Comparison of ENCODE assay signal across 8 cellular contexts in genomic region chr5:56156585-56157190, GRCh38.
DNase-seq lines count a peak whose midpoint lies in the region; ATAC-seq lines count a peak whose summit lies in the region.
"Not testable (repeated sequence)": the region's sequence is repeated elsewhere in the genome, so short reads cannot be mapped to it uniquely, and the experiment has no call there.

No MANE protein-coding gene starts in this region.

- H3K36me3 Mint-ChIP-seq in T-helper 1 cell treated with Interleukin-12 subunit alpha and Interleukin-12 subunit beta and Interleukin-4 antibody, amounts not matched to agents 30 μg/mL and 1 μg/mL, for 36 hours (ENCODE audit: low read depth): peaks cover 16% of the 10 kb centered on the region
- H3K36me3 Mint-ChIP-seq in activated naive CD4-positive, alpha-beta T cell treated with anti-CD3 and anti-CD28 coated beads, Interleukin-2, amount 50 U/mL, for 24 hours; memory B cell; stimulated activated naive B cell treated with anti-CD40 and anti-IgM and Interleukin-4, amounts not matched to agents 10 μg/mL and 1 μg/mL and 100 μg/mL, for 72 hours: not testable (repeated sequence)

- H3K4me3 Mint-ChIP-seq in T-helper 1 cell treated with Interleukin-12 subunit alpha and Interleukin-12 subunit beta and Interleukin-4 antibody, amounts not matched to agents 30 μg/mL and 1 μg/mL, for 36 hours: peak overlapping the region; percentile 45
- H3K4me3 Mint-ChIP-seq in activated naive CD4-positive, alpha-beta T cell treated with anti-CD3 and anti-CD28 coated beads, Interleukin-2, amount 50 U/mL, for 24 hours: peak overlapping the region; percentile 87
- not testable (repeated sequence) for H3K4me3 Mint-ChIP-seq in memory B cell; stimulated activated naive B cell treated with anti-CD40 and anti-IgM and Interleukin-4, amounts not matched to agents 10 μg/mL and 1 μg/mL and 100 μg/mL, for 72 hours

- H3K27me3 Mint-ChIP-seq in T-helper 1 cell treated with Interleukin-12 subunit alpha and Interleukin-12 subunit beta and Interleukin-4 antibody, amounts not matched to agents 30 μg/mL and 1 μg/mL, for 36 hours (ENCODE audit: low read depth); activated naive CD4-positive, alpha-beta T cell treated with anti-CD3 and anti-CD28 coated beads, Interleukin-2, amount 50 U/mL, for 24 hours; memory B cell; stimulated activated naive B cell treated with anti-CD40 and anti-IgM and Interleukin-4, amounts not matched to agents 10 μg/mL and 1 μg/mL and 100 μg/mL, for 72 hours: not testable (repeated sequence)

- peak overlapping the region; percentile 96 for H3K27ac Mint-ChIP-seq in T-helper 1 cell treated with Interleukin-12 subunit alpha and Interleukin-12 subunit beta and Interleukin-4 antibody, amounts not matched to agents 30 μg/mL and 1 μg/mL, for 36 hours
- H3K27ac Mint-ChIP-seq in activated naive CD4-positive, alpha-beta T cell treated with anti-CD3 and anti-CD28 coated beads, Interleukin-2, amount 50 U/mL, for 24 hours: peak overlapping the region; percentile 99
- not testable (repeated sequence) for H3K27ac Mint-ChIP-seq in memory B cell; stimulated activated naive B cell treated with anti-CD40 and anti-IgM and Interleukin-4, amounts not matched to agents 10 μg/mL and 1 μg/mL and 100 μg/mL, for 72 hours

- H3K4me1 Mint-ChIP-seq in T-helper 1 cell treated with Interleukin-12 subunit alpha and Interleukin-12 subunit beta and Interleukin-4 antibody, amounts not matched to agents 30 μg/mL and 1 μg/mL, for 36 hours (ENCODE audit: low read depth): peaks cover 82% of the 10 kb centered on the region
- H3K4me1 Mint-ChIP-seq in activated naive CD4-positive, alpha-beta T cell treated with anti-CD3 and anti-CD28 coated beads, Interleukin-2, amount 50 U/mL, for 24 hours: peaks cover 92% of the 10 kb centered on the region
- not testable (repeated sequence) for H3K4me1 Mint-ChIP-seq in memory B cell
- peaks cover 13 to 33% of the 10 kb centered on the region in 2 donors for H3K4me1 Mint-ChIP-seq in stimulated activated naive B cell treated with anti-CD40 and anti-IgM and Interleukin-4, amounts not matched to agents 10 μg/mL and 1 μg/mL and 100 μg/mL, for 72 hours

- ATAC-seq in GM19452 (IDR thresholded peaks at IDR 0.05; ENCODE audit: unreplicated experiment) (peak; percentile 67), HG02840 (IDR thresholded peaks at IDR 0.05; ENCODE audit: low FRiP score, unreplicated experiment) (peak; percentile 52), HG03558 (IDR thresholded peaks at IDR 0.05; ENCODE audit: extremely low read depth, unreplicated experiment) (peak; percentile 39), memory B cell (ENCODE audit: low read depth) (peak; percentile 73)
- peak; percentile 80 to 86 for ATAC-seq in stimulated activated naive B cell treated with anti-CD40 and anti-IgM and Interleukin-4, amounts not matched to agents 10 μg/mL and 1 μg/mL and 100 μg/mL, for 72 hours (replicated peaks)

- DNase-seq in ELF-1 (ENCODE audit: low read depth, low spot score): peak; percentile 63
- DNase-seq in memory B cell (ENCODE audit: low spot score in 2 of 2): not testable (repeated sequence)
- DNase-seq in stimulated activated naive B cell treated with anti-CD40 and anti-IgM and Interleukin-4, amounts not matched to agents 10 μg/mL and 1 μg/mL and 100 μg/mL, for 72 hours: peak; percentile 18

- H3K9me3 Mint-ChIP-seq in T-helper 1 cell treated with Interleukin-12 subunit alpha and Interleukin-12 subunit beta and Interleukin-4 antibody, amounts not matched to agents 30 μg/mL and 1 μg/mL, for 36 hours; activated naive CD4-positive, alpha-beta T cell treated with anti-CD3 and anti-CD28 coated beads, Interleukin-2, amount 50 U/mL, for 24 hours; memory B cell; stimulated activated naive B cell treated with anti-CD40 and anti-IgM and Interleukin-4, amounts not matched to agents 10 μg/mL and 1 μg/mL and 100 μg/mL, for 72 hours: not testable (repeated sequence)
